13 cellular contexts compared by ENCODE assay signal in the genomic region with DNA sequence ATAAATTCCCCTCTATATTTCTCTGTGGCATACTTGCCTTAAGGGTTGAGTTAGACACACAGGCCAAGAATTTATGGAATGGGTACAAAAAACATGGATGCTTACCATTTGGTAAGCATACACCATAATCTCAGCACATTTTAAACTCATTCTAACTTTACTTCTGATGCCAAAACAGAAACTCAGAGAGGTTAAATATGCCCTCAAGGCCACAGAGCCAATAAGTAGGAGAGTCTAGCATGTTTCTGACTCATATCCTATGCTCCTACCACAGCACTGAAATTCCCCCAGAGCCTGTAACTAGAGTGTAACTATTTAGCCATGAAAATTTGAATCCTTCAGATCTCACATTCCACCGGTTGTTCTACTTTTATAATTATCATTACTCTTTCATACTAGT.
A peak's percentile ranks its signal among the peaks of the same experiment; 100 is the strongest.
DNase-seq lines count a peak whose midpoint lies in the region; ATAC-seq, FAIRE-seq and TF ChIP-seq lines count a peak whose summit lies in the region.
"Had no signal": no experiment of that assay in that cellular context is flagged by ENCODE, and none has a peak within 500 bp of the region (broad histone marks: within the 10 kb centered on the region; RNA-seq: fewer than 3 reads in every experiment).

No MANE protein-coding gene starts in this region.

- H3K4me2 ChIP-seq in endothelial cell of umbilical vein (ENCODE audit: insufficient read depth, low read length) (no peak overlapping the region), mesenchymal stem cell (ENCODE audit: low read length, poor library complexity, severe bottlenecking) (no peak overlapping the region)

- POLR2A ChIA-PET in endothelial cell of umbilical vein (lab: Charles Lee) = no interaction called here

- CTCF ChIA-PET in endothelial cell of umbilical vein (lab: Charles Lee) = interaction anchor here (1.2 kb wide), 1 partner anchor 270 kb away, joined by 3 read pairs; no protein-coding TSS in a partner anchor

- no peak for FAIRE-seq in endothelial cell of umbilical vein (lab: Jason Lieb, UNC)
- FAIRE-seq: H1, pancreas had no signal

- H3K36me3 ChIP-seq in MG63 (no peaks in the 10 kb centered on the region), endothelial cell of umbilical vein (ENCODE audit: control insufficient read depth in 2 of 2, extremely low read depth in 1 of 2, insufficient read depth in 2 of 2, low read length in 2 of 2) (no peaks in the 10 kb centered on the region), mesenchymal stem cell (ENCODE audit: control insufficient read depth in 1 of 2, insufficient read depth in 2 of 2, low read depth in 1 of 2, low read length in 2 of 2) (no peaks in the 10 kb centered on the region), right atrium auricular region (no peaks in the 10 kb centered on the region)
- H3K36me3 ChIP-seq: pancreas had no signal

- H2BK120ac ChIP-seq in mesenchymal stem cell (ENCODE audit: low read depth, low read length) = no peak overlapping the region

- H3K4me1 ChIP-seq in endothelial cell of umbilical vein (ENCODE audit: control insufficient read depth, extremely low read depth, insufficient read depth, low read length) = no peaks in the 10 kb centered on the region
- no peaks in the 10 kb centered on the region for H3K4me1 ChIP-seq in mesenchymal stem cell (ENCODE audit: control insufficient read depth, insufficient read depth, low read depth, low read length)
- no peaks in the 10 kb centered on the region for H3K4me1 ChIP-seq in right atrium auricular region
- H3K4me1 ChIP-seq: pancreas had no signal

- H4K91ac ChIP-seq in mesenchymal stem cell (ENCODE audit: low read length) = no peak overlapping the region

- H4K20me1 ChIP-seq in endothelial cell of umbilical vein (replicated peaks; ENCODE audit: control insufficient read depth, extremely low read depth, insufficient read depth, low read length) = no peaks in the 10 kb centered on the region

- BruUV-seq in endothelial cell of umbilical vein (replicated peaks; lab: Mats Ljungman, UMichigan) = no TSS peak

- H2AK5ac ChIP-seq in mesenchymal stem cell (ENCODE audit: low read length, severe bottlenecking) = no peak overlapping the region

- TF ChIP-seq CTCF in endothelial cell of umbilical vein (IDR thresholded peaks at IDR 0.05; ENCODE audit: extremely low read depth in 1 of 2, insufficient read depth in 1 of 2, low read depth in 1 of 2, low read length in 2 of 2) (no peak), right atrium auricular region (IDR thresholded peaks at IDR 0.05) (no peak)

- H3K18ac ChIP-seq in mesenchymal stem cell (ENCODE audit: low read depth in 1 of 2, low read length in 2 of 2) = no peak overlapping the region

- no peak for TF ChIP-seq POLR2A in endothelial cell of umbilical vein (IDR thresholded peaks at IDR 0.05; ENCODE audit: low read depth, low read length)

- H3K79me1 ChIP-seq in mesenchymal stem cell (replicated peaks; ENCODE audit: low read length, poor library complexity, severe bottlenecking) = no peaks in the 10 kb centered on the region

- no peak overlapping the region for H2BK12ac ChIP-seq in mesenchymal stem cell (ENCODE audit: low read length in 2 of 2)

- no peaks in the 10 kb centered on the region; the same call in 1 of the 2 replicates for H3K9me3 ChIP-seq in MG63
- no peaks in the 10 kb centered on the region for H3K9me3 ChIP-seq in endothelial cell of umbilical vein (replicated peaks; ENCODE audit: control insufficient read depth, insufficient read depth, low read length)
- H3K9me3 ChIP-seq in mesenchymal stem cell (ENCODE audit: control insufficient read depth, low read length) = no peaks in the 10 kb centered on the region
- peaks cover 0 to 5% of the 10 kb centered on the region in 2 donors for H3K9me3 ChIP-seq in right atrium auricular region
- H3K9me3 ChIP-seq: pancreas had no signal

- no peak overlapping the region for H3K23ac ChIP-seq in mesenchymal stem cell (ENCODE audit: low read length in 2 of 2)

- H3K27me3 ChIP-seq in MG63 (no peaks in the 10 kb centered on the region), endothelial cell of umbilical vein (ENCODE audit: control insufficient read depth in 2 of 2, insufficient read depth in 2 of 2, low read length in 2 of 2) (no peaks in the 10 kb centered on the region), mesenchymal stem cell (ENCODE audit: control insufficient read depth in 1 of 2, insufficient read depth in 1 of 2, low read length in 2 of 2) (no peaks in the 10 kb centered on the region), right atrium auricular region (no peaks in the 10 kb centered on the region)
- H3K27me3 ChIP-seq: pancreas had no signal

- no peak overlapping the region for H4K8ac ChIP-seq in mesenchymal stem cell (ENCODE audit: low read length)

- ATAC-seq in GM21390 (IDR thresholded peaks at IDR 0.05; ENCODE audit: unreplicated experiment) = no peak
- ATAC-seq: T-cell had no signal

- H3K4ac ChIP-seq in mesenchymal stem cell (ENCODE audit: low read depth in 1 of 2, low read length in 2 of 2) = no peak overlapping the region

- DNase-seq in AG20443 (ENCODE audit: low spot score) (peak; percentile 70), MG63 (peak; percentile 27), endothelial cell of umbilical vein (ENCODE audit: low read depth, low spot score) (no peak), mesenchymal stem cell (peak; percentile 54), right atrium auricular region (ENCODE audit: low spot score) (no peak), anterior cingulate cortex (lab: John Stamatoyannopoulos, UW) (no peak), substantia nigra (lab: John Stamatoyannopoulos, UW) (no peak)
- DNase-seq: activated CD4-positive, alpha-beta T cell treated with anti-CD3 and anti-CD28 coated beads, Interleukin-2, amount 10 ng/mL, durations not matched to agents 24 days and 14 days; MV-4-11; pancreas; T-cell had no signal

- no peaks in the 10 kb centered on the region for H3K9me1 ChIP-seq in endothelial cell of umbilical vein (replicated peaks; ENCODE audit: control insufficient read depth, extremely low read depth, insufficient read depth, low read length)

- H3K4me3 ChIP-seq in MG63 = no peak overlapping the region
- no peak overlapping the region for H3K4me3 ChIP-seq in endothelial cell of umbilical vein (replicated peaks in 1 of 3; ENCODE audit: insufficient read depth in 1 of 3, low read depth in 1 of 3, low read length in 3 of 3)
- no peak overlapping the region for H3K4me3 ChIP-seq in mesenchymal stem cell (ENCODE audit: insufficient read depth in 1 of 2, low read depth in 1 of 2, low read length in 2 of 2)
- H3K4me3 ChIP-seq in right atrium auricular region = no peak overlapping the region
- H3K4me3 ChIP-seq: pancreas had no signal

- H3K27ac ChIP-seq in endothelial cell of umbilical vein (ENCODE audit: insufficient read depth, low read depth, low read length) = no peak overlapping the region
- H3K27ac ChIP-seq in mesenchymal stem cell (ENCODE audit: low read length, poor library complexity, severe bottlenecking) = no peak overlapping the region
- no peak overlapping the region for H3K27ac ChIP-seq in right atrium auricular region
- H3K27ac ChIP-seq in substantia nigra (ENCODE audit: low read depth, low read length, poor library complexity, severe bottlenecking) = no peak overlapping the region
- H3K27ac ChIP-seq: pancreas had no signal

- no peak overlapping the region for H2BK5ac ChIP-seq in mesenchymal stem cell (ENCODE audit: low read depth, low read length, poor library complexity, severe bottlenecking)

- intact Hi-C loops in endothelial cell of umbilical vein (cut with micrococcal nuclease) = no loop called here

- H3K79me2 ChIP-seq in endothelial cell of umbilical vein (ENCODE audit: control insufficient read depth, insufficient read depth, low read length) = no peaks in the 10 kb centered on the region

- no peak overlapping the region for H3K9ac ChIP-seq in endothelial cell of umbilical vein (replicated peaks; ENCODE audit: extremely low read depth, insufficient read depth, low read length)
- H3K9ac ChIP-seq in mesenchymal stem cell (ENCODE audit: low read length) = peak overlapping the region; percentile 81

- no CpG with 5 or more reads among the region's 1 CpG for WGBS in mesenchymal stem cell

- no peak overlapping the region for H2AFZ ChIP-seq in endothelial cell of umbilical vein (ENCODE audit: low read depth, low read length)
- H2AFZ ChIP-seq in mesenchymal stem cell (ENCODE audit: low read depth, low read length) = no peak overlapping the region

- H2BK15ac ChIP-seq in mesenchymal stem cell (ENCODE audit: low read depth, poor library complexity, severe bottlenecking) = no peak overlapping the region

- dilution Hi-C loops in endothelial cell of umbilical vein (cut with MboI; ENCODE audit: extremely low pct_ligation_motif_present, low sequenced_read_pairs) = no loop called here

- H3K14ac ChIP-seq in mesenchymal stem cell (ENCODE audit: low read length in 2 of 2) = no peak overlapping the region

TF ChIP-seq in endothelial cell of umbilical vein, 7 proteins besides CTCF, POLR2A, EP300 and RAD21:
- TF ChIP-seq EZH2 (IDR thresholded peaks at IDR 0.05; ENCODE audit: borderline replicate concordance, low read depth, low read length, severe bottlenecking) = no peak
- TF ChIP-seq FOS (IDR thresholded peaks at IDR 0.05; ENCODE audit: borderline replicate concordance, insufficient read depth, low read length) = peak; percentile 25

Comparison
In these comparisons a context has a peak if more than half of its experiments do, and no peak if none do; other contexts are left out.
1. DNase-seq: peak in AG20443 (single experiment), MG63 (single experiment) and mesenchymal stem cell (single experiment); none in endothelial cell of umbilical vein (single experiment), right atrium auricular region (single experiment), anterior cingulate cortex (0 of 58) and substantia nigra (0 of 49).